ENCODE assay signal across 2 cellular contexts in genomic region chr19:43178577-43178976, GRCh38. TPM values are rescaled to one million over a fixed set of nuclear protein-coding genes. Genes with fewer than 3 reads are reported as not detected.
"Had no signal": no experiment of that assay in that cellular context is flagged by ENCODE, and none has a peak within 500 bp of the region (broad histone marks: within the 10 kb centered on the region; RNA-seq: fewer than 3 reads in every experiment).

No MANE protein-coding gene starts in this region.

RNA-seq across cellular contexts. Expression of gene PSG5, which starts 7.8 kb away (rescaled TPM):
- total RNA-seq: MCF 10A, NCI-H460 had no signal

RNA-seq across cellular contexts. Expression of gene PSG4, which starts 26.9 kb away (rescaled TPM):
- total RNA-seq: NCI-H460 had no signal
